In genomic region chr4:52588097-52588496, GRCh38 we compare ENCODE assay signal across 9 cellular contexts.
A peak's percentile ranks its signal among the peaks of the same experiment; 100 is the strongest.
DNase-seq lines count a peak whose midpoint lies in the region; ATAC-seq and TF ChIP-seq lines count a peak whose summit lies in the region.
"Had no signal": no experiment of that assay in that cellular context is flagged by ENCODE, and none has a peak within 500 bp of the region (broad histone marks: within the 10 kb centered on the region; RNA-seq: fewer than 3 reads in every experiment).

No MANE protein-coding gene starts in this region.

- no peak overlapping the region for H3K4me3 ChIP-seq in WI38 (ENCODE audit: low read depth, low read length)
- H3K4me3 ChIP-seq: BLaER1 treated with 17β-estradiol and CSF1 and Interleukin-3, amounts not matched to agents 10 nM and 100 nM had no signal

- H3K27ac Mint-ChIP-seq in mesothelial cell of epicardium, result no peak overlapping the region

- ATAC-seq in HG02870 (IDR thresholded peaks at IDR 0.05; ENCODE audit: unreplicated experiment), result peak; percentile 60
- ATAC-seq in Right ventricle myocardium superior (ENCODE audit: poor library complexity), result peak; percentile 34
- no peak for ATAC-seq in GM18519 (IDR thresholded peaks at IDR 0.05; ENCODE audit: low FRiP score, unreplicated experiment)

- intact Hi-C loops in Right ventricle myocardium superior (cut with DNase I), result loop anchor here (5.0 kb wide), 2 partner anchors 41 to 69 kb away; partner anchors contain the start of gene USP46

- DNase-seq in NCI-H1417 (lab: John Stamatoyannopoulos, UW) (peak in 2 of 3 experiments; percentile 8 to 49), NCI-H1417 treated with DMSO at 0.1 percent for 48 hours (lab: John Stamatoyannopoulos, UW) (no peak), Right ventricle myocardium superior (peak; percentile 49), mesothelial cell of epicardium (ENCODE audit: low spot score in 2 of 2, unreplicated experiment in 2 of 2) (no peak)
- peak; percentile 40 for DNase-seq in stimulated activated CD8-positive, alpha-beta memory T cell treated with anti-CD3 and anti-CD28 coated beads, Interleukin-4, amount 100 ng/mL, for 48 hours

- H3K4me1 Mint-ChIP-seq in mesothelial cell of epicardium, result peaks cover 2% of the 10 kb centered on the region

- H3K4me3 Mint-ChIP-seq in mesothelial cell of epicardium, result no peak overlapping the region

- TF ChIP-seq CTCF in WI38 (IDR thresholded peaks at IDR 0.05; ENCODE audit: low read depth, low read length) (peak; percentile 34; the same call in 1 of the 2 replicates), mesothelial cell of epicardium (IDR thresholded peaks at IDR 0.05; ENCODE audit: unreplicated experiment) (no peak)

- H3K9me3 Mint-ChIP-seq in mesothelial cell of epicardium, result no peaks in the 10 kb centered on the region

- no peaks in the 10 kb centered on the region for H3K27me3 Mint-ChIP-seq in mesothelial cell of epicardium (ENCODE audit: low read depth)

- peaks cover 7% of the 10 kb centered on the region for H3K36me3 Mint-ChIP-seq in mesothelial cell of epicardium

Comparison
In these comparisons a context has a peak if more than half of its experiments do, and no peak if none do; other contexts are left out.
1. DNase-seq: peak in NCI-H1417 (2 of 3), Right ventricle myocardium superior (single experiment) and stimulated activated CD8-positive, alpha-beta memory T cell treated with anti-CD3 and anti-CD28 coated beads, Interleukin-4, amount 100 ng/mL, for 48 hours (single experiment); none in NCI-H1417 treated with DMSO at 0.1 percent for 48 hours (single experiment) and mesothelial cell of epicardium (0 of 2).